In genomic region chr17:74825003-74825627, GRCh38 we compare ENCODE assay signal across 17 cellular contexts. TPM values are rescaled to one million over a fixed set of nuclear protein-coding genes. Genes with fewer than 3 reads are reported as not detected.
A peak's percentile ranks its signal among the peaks of the same experiment; 100 is the strongest.
DNase-seq lines count a peak whose midpoint lies in the region; ATAC-seq, FAIRE-seq and TF ChIP-seq lines count a peak whose summit lies in the region.
"Had no signal": no experiment of that assay in that cellular context is flagged by ENCODE, and none has a peak within 500 bp of the region (broad histone marks: within the 10 kb centered on the region; RNA-seq: fewer than 3 reads in every experiment).

No MANE protein-coding gene starts in this region.

- H3K27me3 Mint-ChIP-seq in neural progenitor cell (ENCODE audit: insufficient read depth, low read depth), result peaks cover 2% of the 10 kb centered on the region
- H3K27me3 Mint-ChIP-seq: CD8-positive, alpha-beta memory T cell had no signal

- ATAC-seq in K562 (no peak), GM19395 (IDR thresholded peaks at IDR 0.05; ENCODE audit: unreplicated experiment) (no peak)
- ATAC-seq: HepG2 had no signal

- H4K20me1 ChIP-seq in K562 (replicated peaks; ENCODE audit: control insufficient read depth, insufficient read depth, low read length), result peaks cover 11% of the 10 kb centered on the region; the same call in 1 of the 2 replicates
- H4K20me1 ChIP-seq in neural progenitor cell (ENCODE audit: low read depth), result no peaks in the 10 kb centered on the region
- H4K20me1 ChIP-seq: BLaER1 had no signal

- no peaks in the 10 kb centered on the region for H3K36me3 ChIP-seq in K562 (ENCODE audit: control insufficient read depth, insufficient read depth, low read length)
- H3K36me3 ChIP-seq in neural progenitor cell, result no peaks in the 10 kb centered on the region
- H3K36me3 ChIP-seq: SJCRH30 had no signal

- no peaks in the 10 kb centered on the region for H3K27me3 ChIP-seq in K562 (ENCODE audit: control insufficient read depth in 2 of 2, insufficient read depth in 2 of 2, low read length in 2 of 2)
- no peaks in the 10 kb centered on the region for H3K27me3 ChIP-seq in neural progenitor cell
- H3K27me3 ChIP-seq: BLaER1, SJCRH30 had no signal

- H2AFZ ChIP-seq in K562 (ENCODE audit: low read depth, low read length) (no peak overlapping the region), neural progenitor cell (replicated peaks) (no peak overlapping the region)

- TF ChIP-seq EP300 in K562 (IDR thresholded peaks at IDR 0.05; ENCODE audit: low read length), result no peak

- TF ChIP-seq CTCF in K562 (IDR thresholded peaks at IDR 0.05 in 2 of 3, conservative IDR thresholded peaks at IDR 0.05 in 1 of 3; ENCODE audit: insufficient read depth in 2 of 3, low read depth in 1 of 3, low read length in 3 of 3) (no peak), neural progenitor cell (IDR thresholded peaks at IDR 0.05) (no peak)

- intact Hi-C loops in K562 (cut with micrococcal nuclease), result no loop called here

- CTCF ChIA-PET in K562 (lab: Yijun Ruan, JAX; ENCODE audit: low intra/inter-chr PET ratio), result no interaction called here

- H3K9me3 ChIP-seq in K562 (replicated peaks; ENCODE audit: control insufficient read depth, insufficient read depth, low read depth, low read length), result no peaks in the 10 kb centered on the region
- H3K9me3 ChIP-seq in neural progenitor cell (ENCODE audit: low read depth), result no peaks in the 10 kb centered on the region
- H3K9me3 ChIP-seq: BLaER1, SJCRH30 had no signal

- peak; percentile 45 for DNase-seq in DMS 273 treated with DMSO at 0.1 percent for 48 hours (lab: John Stamatoyannopoulos, UW)
- DNase-seq in NCI-H1694 treated with DMSO at 0.1 percent for 48 hours (lab: John Stamatoyannopoulos, UW), result peak; percentile 76
- no peak for DNase-seq in K562 (ENCODE audit: extremely low read depth in 1 of 4, low spot score in 3 of 4)
- DNase-seq in neural progenitor cell (ENCODE audit: low spot score), result no peak
- no peak for DNase-seq in HCEC 1CT
- DNase-seq in activated gamma-delta T cell treated with Interleukin-2 at 50 U/mL for 16 hours, result no peak
- DNase-seq: CD8-positive, alpha-beta memory T cell; H7; Karpas-422; MM.1S; NCI-H2029 treated with DMSO at 0.1 percent for 48 hours; NCI-H345; SJCRH30 had no signal

- no TSS peak for BruUV-seq in K562 (replicated peaks; lab: Mats Ljungman, UMichigan)

- 79% methylated on average over 11 of the region's 11 CpGs for WGBS in K562 (ENCODE audit: insufficient coverage, low coverage, missing lambda C conversion rate)

- FAIRE-seq in K562 (lab: Jason Lieb, UNC), result no peak
- FAIRE-seq: HepG2 had no signal

- no peak overlapping the region for H3K9ac ChIP-seq in K562 (ENCODE audit: insufficient read depth in 1 of 2, low read depth in 2 of 2, low read length in 2 of 2)
- no peak overlapping the region for H3K9ac ChIP-seq in neural progenitor cell
- H3K9ac ChIP-seq: BLaER1 had no signal

- H3F3A ChIP-seq in neural progenitor cell (ENCODE audit: low read depth), result no peaks in the 10 kb centered on the region

- H3K36me3 Mint-ChIP-seq in neural progenitor cell, result peaks cover 2% of the 10 kb centered on the region

- TF ChIP-seq RAD21 in K562 (CRISPR knock-in tag; conservative IDR thresholded peaks at IDR 0.05 in 1 of 2, IDR thresholded peaks at IDR 0.05 in 1 of 2), result no peak

- no peak for TF ChIP-seq POLR2A in K562 (conservative IDR thresholded peaks at IDR 0.05)

- H3K9me1 ChIP-seq in K562 (ENCODE audit: control insufficient read depth, insufficient read depth, low read length), result no peaks in the 10 kb centered on the region

- no peaks in the 10 kb centered on the region for H3K9me3 Mint-ChIP-seq in neural progenitor cell
- H3K9me3 Mint-ChIP-seq: CD8-positive, alpha-beta memory T cell had no signal

- peaks cover 0 to 9% of the 10 kb centered on the region in 2 experiments; a peak in 1 of 5 replicates for H3K4me1 ChIP-seq in K562 (replicated peaks in 1 of 2; ENCODE audit: control insufficient read depth in 2 of 2, insufficient read depth in 2 of 2, low read length in 2 of 2)
- no peaks in the 10 kb centered on the region for H3K4me1 ChIP-seq in neural progenitor cell
- H3K4me1 ChIP-seq: SJCRH30 had no signal

- H3K79me2 ChIP-seq in K562 (ENCODE audit: control insufficient read depth, insufficient read depth, low read length) (no peaks in the 10 kb centered on the region), neural progenitor cell (ENCODE audit: low read depth) (no peaks in the 10 kb centered on the region)

- H3K4me2 ChIP-seq in K562 (ENCODE audit: insufficient read depth, low read length), result no peak overlapping the region
- H3K4me2 ChIP-seq in neural progenitor cell, result no peak overlapping the region
- H3K4me2 ChIP-seq: BLaER1 had no signal

- peaks cover 37% of the 10 kb centered on the region for H3K4me1 Mint-ChIP-seq in neural progenitor cell

- H3K4me3 ChIP-seq in K562 (no peak overlapping the region), neural progenitor cell (no peak overlapping the region)
- H3K4me3 ChIP-seq: BLaER1, SJCRH30 had no signal

- POLR2A ChIA-PET in K562 (lab: Yijun Ruan, JAX), result interaction anchor here (1.1 to 1.6 kb wide), 3 partner anchors 10 to 15 kb away, joined by 3 to 6 read pairs (median 3); no protein-coding TSS in a partner anchor

- no peak overlapping the region for H3K4me3 Mint-ChIP-seq in neural progenitor cell
- H3K4me3 Mint-ChIP-seq: CD8-positive, alpha-beta memory T cell had no signal

- no peak overlapping the region for H3K27ac ChIP-seq in K562 (ENCODE audit: extremely low read depth, low read depth, low read length)
- no peak overlapping the region for H3K27ac ChIP-seq in neural progenitor cell
- H3K27ac ChIP-seq: BLaER1, RWPE1, SJCRH30 had no signal

- in situ Hi-C loops in K562 (cut with MboI), result no loop called here

- H3K27ac Mint-ChIP-seq in neural progenitor cell, result peak overlapping the region; percentile 46
- H3K27ac Mint-ChIP-seq: CD8-positive, alpha-beta memory T cell had no signal

RNA-seq across cellular contexts. Expression of gene GRIN2C, which starts 34.6 kb away (rescaled TPM):
- total RNA-seq in K562 (2011; cell fraction: chromatin; rRNA removed; ENCODE audit: low replicate concordance), result 1.3 and 4.1 TPM in 2 replicates
- 0.66 and 1.7 TPM in 2 replicates for total RNA-seq in K562 (2011; cell fraction: nucleolus; rRNA removed)
- total RNA-seq in K562 (2011; cell fraction: nucleoplasm; rRNA removed), result 1.2 and 1.5 TPM in 2 replicates
- total RNA-seq in K562 (2014; rRNA removed) (under 0.01 and 0.16 TPM in 2 replicates), K562 (2014; rRNA removed; fragmentation: Illumina TruSeq; extraction: Trizol) (0.03 and 0.04 TPM in 2 replicates), K562 (2015; rRNA removed; fragmentation: Illumina TruSeq; extraction: Trizol) (0.07 and 0.08 TPM in 2 replicates), K562 (2021) (0.33 and 0.40 TPM in 2 replicates), neural progenitor cell (ENCODE audit: low replicate concordance) (0.03 TPM in 1 of 2 replicates, not detected in the other)
- polyA plus RNA-seq in K562 (2011; rRNA removed) (0.08 and 0.10 TPM in 2 replicates), K562 (2014; fragmentation: Illumina TruSeq; extraction: Trizol) (0.10 TPM in 1 of 2 replicates, not detected in the other), K562 (2014; fragmentation: Nextera tagmentation; extraction: Ambion mirVana) (not detected), K562 (2014; rRNA removed) (0.08 and 0.20 TPM in 2 replicates)
- polyA plus RNA-seq in K562 (2011; cell fraction: cytosol; rRNA removed), result 0.04 and 0.06 TPM in 2 replicates
- polyA plus RNA-seq in K562 (2011; cell fraction: nucleus; rRNA removed), result 0.29 and 0.68 TPM in 2 replicates
- 0.16 and 0.66 TPM in 2 replicates for polyA plus RNA-seq in K562 (2012)
- 0.06 TPM in 1 of 2 replicates, not detected in the other for polyA minus RNA-seq in K562 (2011; rRNA and poly(A)+ RNA removed)
- not detected in 2 replicates for polyA minus RNA-seq in K562 (2011; cell fraction: cytosol; rRNA and poly(A)+ RNA removed)
- 0.11 and 0.27 TPM in 2 replicates for polyA minus RNA-seq in K562 (2011; cell fraction: nucleus; rRNA and poly(A)+ RNA removed)
- total RNA-seq: CD8-positive, alpha-beta memory T cell; H7; SJCRH30 had no signal
- polyA plus RNA-seq: CD8-positive, alpha-beta memory T cell had no signal

RNA-seq across cellular contexts. Expression of gene FDXR, which starts 47.7 kb away (rescaled TPM):
- total RNA-seq in K562 (2011; cell fraction: chromatin; rRNA removed; ENCODE audit: low replicate concordance), result 26.1 and 46.4 TPM in 2 replicates
- total RNA-seq in K562 (2011; cell fraction: nucleolus; rRNA removed), result 39.0 and 42.5 TPM in 2 replicates
- 25.0 and 34.7 TPM in 2 replicates for total RNA-seq in K562 (2011; cell fraction: nucleoplasm; rRNA removed)
- 62.2 and 76.4 TPM in 2 replicates for total RNA-seq in K562 (2014; rRNA removed)
- total RNA-seq in K562 (2014; rRNA removed; fragmentation: Illumina TruSeq; extraction: Trizol), result 8.7 and 14.3 TPM in 2 replicates
- 40.6 and 46.1 TPM in 2 replicates for total RNA-seq in K562 (2015; rRNA removed; fragmentation: Illumina TruSeq; extraction: Trizol)
- 68.7 and 70.7 TPM in 2 replicates for total RNA-seq in K562 (2021)
- 25.4 and 30.9 TPM in 2 replicates for polyA plus RNA-seq in K562 (2011; rRNA removed)
- 27.8 and 83.2 TPM in 2 replicates for polyA plus RNA-seq in K562 (2011; cell fraction: cytosol; rRNA removed)
- polyA plus RNA-seq in K562 (2011; cell fraction: nucleus; rRNA removed), result 47.6 and 91.7 TPM in 2 replicates
- 64.0 and 126 TPM in 2 replicates for polyA plus RNA-seq in K562 (2012)
- 13.6 and 40.4 TPM in 2 replicates for polyA plus RNA-seq in K562 (2014; fragmentation: Illumina TruSeq; extraction: Trizol)
- polyA plus RNA-seq in K562 (2014; fragmentation: Nextera tagmentation; extraction: Ambion mirVana), result 1 to 10 TPM in 1 of 2 experiments, under 1 TPM in 1; 0.89 to 2.8 TPM
- polyA plus RNA-seq in K562 (2014; rRNA removed), result 58.6 and 62.9 TPM in 2 replicates
- 5.2 and 10.6 TPM in 2 replicates for polyA minus RNA-seq in K562 (2011; rRNA and poly(A)+ RNA removed)
- polyA minus RNA-seq in K562 (2011; cell fraction: cytosol; rRNA and poly(A)+ RNA removed), result 20.5 and 30.2 TPM in 2 replicates
- polyA minus RNA-seq in K562 (2011; cell fraction: nucleus; rRNA and poly(A)+ RNA removed), result 22.8 and 27.3 TPM in 2 replicates
- total RNA-seq in neural progenitor cell (ENCODE audit: low replicate concordance), result 7.4 and 25.3 TPM in 2 replicates

RNA-seq across cellular contexts. Expression of gene NAT9, which starts 49.0 kb away (rescaled TPM):
- total RNA-seq in K562 (2011; cell fraction: chromatin; rRNA removed; ENCODE audit: low replicate concordance), result 145 and 300 TPM in 2 replicates
- 204 and 205 TPM in 2 replicates for total RNA-seq in K562 (2011; cell fraction: nucleolus; rRNA removed)
- 164 and 167 TPM in 2 replicates for total RNA-seq in K562 (2011; cell fraction: nucleoplasm; rRNA removed)
- total RNA-seq in K562 (2014; rRNA removed) (28.8 and 31.9 TPM in 2 replicates), K562 (2014; rRNA removed; fragmentation: Illumina TruSeq; extraction: Trizol) (28.3 and 42.2 TPM in 2 replicates), K562 (2015; rRNA removed; fragmentation: Illumina TruSeq; extraction: Trizol) (39.4 and 40.8 TPM in 2 replicates), K562 (2021) (56.8 and 63.6 TPM in 2 replicates), neural progenitor cell (ENCODE audit: low replicate concordance) (68.9 and 75.3 TPM in 2 replicates)
- polyA plus RNA-seq in K562 (2011; rRNA removed) (42.4 and 52.0 TPM in 2 replicates), K562 (2014; fragmentation: Illumina TruSeq; extraction: Trizol) (37.1 and 39.9 TPM in 2 replicates), K562 (2014; fragmentation: Nextera tagmentation; extraction: Ambion mirVana) (1 to 10 TPM; 4.2 to 5.9 TPM), K562 (2014; rRNA removed) (59.9 and 63.8 TPM in 2 replicates)
- 38.3 and 39.8 TPM in 2 replicates for polyA plus RNA-seq in K562 (2011; cell fraction: cytosol; rRNA removed)
- polyA plus RNA-seq in K562 (2011; cell fraction: nucleus; rRNA removed), result 305 and 323 TPM in 2 replicates
- 49.7 and 52.4 TPM in 2 replicates for polyA plus RNA-seq in K562 (2012)
- polyA minus RNA-seq in K562 (2011; rRNA and poly(A)+ RNA removed), result 30.1 and 37.1 TPM in 2 replicates
- 9.9 and 11.5 TPM in 2 replicates for polyA minus RNA-seq in K562 (2011; cell fraction: cytosol; rRNA and poly(A)+ RNA removed)
- polyA minus RNA-seq in K562 (2011; cell fraction: nucleus; rRNA and poly(A)+ RNA removed), result 60.3 and 89.4 TPM in 2 replicates

Comparison
In these comparisons a context has a peak if more than half of its experiments do, and no peak if none do; other contexts are left out.
1. DNase-seq: peak in DMS 273 treated with DMSO at 0.1 percent for 48 hours (single experiment) and NCI-H1694 treated with DMSO at 0.1 percent for 48 hours (single experiment); none in K562 (0 of 4), neural progenitor cell (single experiment), HCEC 1CT (single experiment) and activated gamma-delta T cell treated with Interleukin-2 at 50 U/mL for 16 hours (single experiment).